ENCODE assay signal across 1 cellular context in genomic region chr9:7479300-7479699, GRCh38.
TF ChIP-seq lines count a peak whose summit lies in the region.

No MANE protein-coding gene starts in this region.

TF ChIP-seq in IMR-90, 13 proteins besides CTCF, POLR2A, EP300 and RAD21 (continued from another document):
- no peak for TF ChIP-seq ELK1 (IDR thresholded peaks at IDR 0.05; ENCODE audit: borderline replicate concordance, low read depth, low read length)
- no peak for TF ChIP-seq BHLHE40 (IDR thresholded peaks at IDR 0.05; ENCODE audit: low read depth, low read length)
